10 cellular contexts compared by ENCODE assay signal in the genomic region with DNA sequence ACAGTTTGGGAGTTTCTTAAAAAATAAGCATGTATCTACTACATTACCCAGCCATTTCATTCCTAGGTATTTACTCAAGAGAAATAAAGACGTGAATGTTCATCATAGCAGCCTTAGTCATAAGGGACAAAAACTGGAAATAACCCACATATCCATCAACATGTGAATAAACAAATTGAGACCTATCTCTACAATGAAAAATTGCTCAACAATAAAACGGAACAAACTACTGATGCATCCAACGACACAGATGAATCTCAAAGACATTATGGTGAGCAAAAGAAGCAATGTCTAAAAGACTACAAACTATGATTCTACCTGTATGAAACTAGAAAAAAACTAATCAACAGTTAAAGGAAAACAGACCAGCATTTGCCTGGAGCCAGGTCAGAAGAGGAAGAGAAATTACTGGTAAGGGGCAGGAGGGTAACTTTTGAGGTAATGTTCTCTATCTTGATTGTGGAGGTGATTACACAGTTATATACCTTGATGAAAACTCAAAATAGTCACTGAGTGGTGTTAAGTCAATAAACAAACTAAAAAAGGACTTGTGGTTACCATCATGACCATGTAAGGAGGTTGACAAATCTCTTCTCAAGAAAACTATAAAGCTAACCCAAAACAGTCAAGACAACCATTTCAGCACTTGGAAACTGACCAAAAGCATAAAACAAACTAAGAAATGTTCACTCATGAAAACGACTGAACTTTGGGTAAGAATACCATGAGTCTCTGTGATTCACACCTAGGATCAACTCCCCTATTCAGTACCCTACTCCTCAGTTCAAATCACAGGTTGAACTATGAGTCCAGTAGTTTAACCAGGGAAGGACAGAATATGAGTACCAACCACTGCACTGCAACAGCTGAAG. TPM values are rescaled to one million over a fixed set of nuclear protein-coding genes. Genes with fewer than 3 reads are reported as not detected.
DNase-seq lines count a peak whose midpoint lies in the region; ATAC-seq and TF ChIP-seq lines count a peak whose summit lies in the region.
"Had no signal": no experiment of that assay in that cellular context is flagged by ENCODE, and none has a peak within 500 bp of the region (broad histone marks: within the 10 kb centered on the region; RNA-seq: fewer than 3 reads in every experiment).

No MANE protein-coding gene starts in this region.

- H3K4me1 ChIP-seq in left ventricle myocardium inferior, result peaks cover 63% of the 10 kb centered on the region
- peaks cover 0 to 78% (median 32%) of the 10 kb centered on the region in 9 donors for H3K4me1 ChIP-seq in heart right ventricle
- peaks cover 19% of the 10 kb centered on the region for H3K4me1 ChIP-seq in Karpas-422 (ENCODE audit: low read length)
- peaks cover 12 to 46% (median 35%) of the 10 kb centered on the region in 4 donors for H3K4me1 ChIP-seq in upper lobe of left lung

- H3K27me3 ChIP-seq in left ventricle myocardium inferior (ENCODE audit: low read depth), result no peaks in the 10 kb centered on the region
- H3K27me3 ChIP-seq in heart right ventricle, result no peaks in the 10 kb centered on the region
- no peaks in the 10 kb centered on the region for H3K27me3 ChIP-seq in Karpas-422 (ENCODE audit: low read length)
- no peaks in the 10 kb centered on the region for H3K27me3 ChIP-seq in upper lobe of left lung

- no peak for TF ChIP-seq POLR2A in upper lobe of left lung (IDR thresholded peaks at IDR 0.05)

- H3K9me3 ChIP-seq in left ventricle myocardium inferior (replicated peaks) (peaks cover 20% of the 10 kb centered on the region), heart right ventricle (peaks cover 0 to 19% (median 0%) of the 10 kb centered on the region in 11 donors), Karpas-422 (ENCODE audit: low read length) (peaks cover 3% of the 10 kb centered on the region; the same call in 1 of the 2 replicates), upper lobe of left lung (no peaks in the 10 kb centered on the region)

- no peak overlapping the region for H3K9ac ChIP-seq in Karpas-422 (ENCODE audit: low read length)
- H3K9ac ChIP-seq: KMS-11 had no signal

- H4K20me1 ChIP-seq in Karpas-422 (ENCODE audit: insufficient read depth, low read depth, low read length), result peaks cover 8% of the 10 kb centered on the region; the same call in 1 of the 2 replicates

- TF ChIP-seq CTCF in left ventricle myocardium inferior (IDR thresholded peaks at IDR 0.05; ENCODE audit: borderline replicate concordance), result no peak
- no peak for TF ChIP-seq CTCF in heart right ventricle (IDR thresholded peaks at IDR 0.05)
- no peak for TF ChIP-seq CTCF in upper lobe of left lung (IDR thresholded peaks at IDR 0.05)

- no peak overlapping the region for H3K4me2 ChIP-seq in Karpas-422 (ENCODE audit: low read depth, low read length, poor library complexity, severe bottlenecking)
- H3K4me2 ChIP-seq: KMS-11 had no signal

- no peak for TF ChIP-seq EP300 in upper lobe of left lung (IDR thresholded peaks at IDR 0.05)

- no peak overlapping the region for H2AFZ ChIP-seq in Karpas-422 (ENCODE audit: low read length)

- whole genome bisulfite sequencing in heart right ventricle, 2 donors, result 55 to 56% methylated on average over 4 of the region's 4 CpGs
- WGBS in upper lobe of left lung, 2 donors, result 29 to 39% methylated on average over 4 of the region's 4 CpGs

- DNase-seq in left ventricle myocardium inferior (no peak), heart right ventricle (no peak), Karpas-422 (no peak), dermis microvascular lymphatic vessel endothelial cell (ENCODE audit: low read depth in 2 of 2) (peak; percentile 72 to 87), upper lobe of left lung (no peak), GM19238 (ENCODE audit: insufficient read length, low spot score) (no peak)
- no peak for DNase-seq in stimulated activated naive CD4-positive, alpha-beta T cell treated with Interleukin-2 at 50 U/mL for 16 hours (lab: John Stamatoyannopoulos, UW)
- DNase-seq in activated CD4-positive, alpha-beta T cell treated with anti-CD3 and anti-CD28 coated beads for 4 hours, result no peak
- DNase-seq: kidney glomerular epithelial cell had no signal

- no peaks in the 10 kb centered on the region for H3K9me2 ChIP-seq in Karpas-422 (replicated peaks; ENCODE audit: insufficient read depth, low read length)

- H3K27ac ChIP-seq in left ventricle myocardium inferior (replicated peaks) (peak overlapping the region; percentile 73), heart right ventricle (peak overlapping the region in 5 of 10 donors; percentile 43 to 88 (median 50)), Karpas-422 (ENCODE audit: low read length) (peak overlapping the region; percentile 31; the same call in 1 of the 2 replicates), upper lobe of left lung (peak overlapping the region; percentile 10 to 82 (median 68))
- H3K27ac ChIP-seq: KMS-11 had no signal

- intact Hi-C loops in left ventricle myocardium inferior (cut with micrococcal nuclease), result no loop called here
- intact Hi-C loops in heart right ventricle (cut with DNase I), result no loop called here

- H3K36me3 ChIP-seq in left ventricle myocardium inferior, result no peaks in the 10 kb centered on the region
- H3K36me3 ChIP-seq in heart right ventricle, result no peaks in the 10 kb centered on the region
- peaks cover 7% of the 10 kb centered on the region for H3K36me3 ChIP-seq in Karpas-422 (ENCODE audit: insufficient read depth, low read length)
- H3K36me3 ChIP-seq in upper lobe of left lung, result no peaks in the 10 kb centered on the region

- peaks cover 99% of the 10 kb centered on the region for H3K79me2 ChIP-seq in Karpas-422 (ENCODE audit: low read length)

- ATAC-seq in heart right ventricle (no peak), upper lobe of left lung (ENCODE audit: low FRiP score in 2 of 2) (no peak)

- H3K4me3 ChIP-seq in left ventricle myocardium inferior (no peak overlapping the region), heart right ventricle (no peak overlapping the region), Karpas-422 (ENCODE audit: low read length) (no peak overlapping the region), upper lobe of left lung (no peak overlapping the region)

RNA-seq across cellular contexts. Expression of a gene that starts 10.4 kb away (rescaled TPM):
- total RNA-seq in left ventricle myocardium inferior, result 30.7 TPM
- total RNA-seq in heart right ventricle, result 10 to 100 TPM; 25.2 to 45.5 (median 36.8) TPM
- polyA plus RNA-seq in heart right ventricle, result 10 to 100 TPM; 24.0 to 25.0 TPM
- 38.0 and 57.7 TPM in 2 replicates for total RNA-seq in Karpas-422 (2014; rRNA removed; shearing (Covaris generic); ENCODE audit: low replicate concordance)
- total RNA-seq in dermis microvascular lymphatic vessel endothelial cell, result 30.6 and 30.7 TPM in 2 replicates
- 10 to 100 TPM; 26.7 to 87.0 (median 37.9) TPM for total RNA-seq in upper lobe of left lung

RNA-seq across cellular contexts. Expression of a gene that starts 26.4 kb away (rescaled TPM):
- total RNA-seq in left ventricle myocardium inferior (8.5 TPM), heart right ventricle (10 to 100 TPM in 2 of 10 donors, 1 to 10 TPM in 8; 7.2 to 11.0 (median 8.7) TPM), dermis microvascular lymphatic vessel endothelial cell (13.6 and 21.5 TPM in 2 replicates), upper lobe of left lung (10 to 100 TPM in 4 of 6 donors, 1 to 10 TPM in 2; 9.3 to 31.4 (median 16.8) TPM)
- polyA plus RNA-seq in heart right ventricle, result 1 to 10 TPM; 4.8 to 6.7 TPM
- 26.2 and 35.5 TPM in 2 replicates for total RNA-seq in Karpas-422 (2014; rRNA removed; shearing (Covaris generic); ENCODE audit: low replicate concordance)

Comparison
In these comparisons a context has a peak if more than half of its experiments do, and no peak if none do; other contexts are left out.
1. DNase-seq: peak in dermis microvascular lymphatic vessel endothelial cell (2 of 2); none in left ventricle myocardium inferior (single experiment), heart right ventricle (0 of 2), Karpas-422 (single experiment), upper lobe of left lung (0 of 2), stimulated activated naive CD4-positive, alpha-beta T cell treated with Interleukin-2 at 50 U/mL for 16 hours (single experiment), activated CD4-positive, alpha-beta T cell treated with anti-CD3 and anti-CD28 coated beads for 4 hours (0 of 2) and GM19238 (single experiment).